Comparison of ENCODE assay signal across 11 cellular contexts in genomic region chr2:227308784-227309183, GRCh38. TPM values are rescaled to one million over a fixed set of nuclear protein-coding genes. Genes with fewer than 3 reads are reported as not detected.
DNase-seq lines count a peak whose midpoint lies in the region; ATAC-seq and TF ChIP-seq lines count a peak whose summit lies in the region.
"Had no signal": no experiment of that assay in that cellular context is flagged by ENCODE, and none has a peak within 500 bp of the region (broad histone marks: within the 10 kb centered on the region; RNA-seq: fewer than 3 reads in every experiment).

No MANE protein-coding gene starts in this region.

- no peak overlapping the region for H2BK5ac ChIP-seq in mesenchymal stem cell (ENCODE audit: low read depth, low read length, poor library complexity, severe bottlenecking)

- H3K18ac ChIP-seq in mesenchymal stem cell (ENCODE audit: low read depth in 1 of 2, low read length in 2 of 2) = no peak overlapping the region

- H3K9ac ChIP-seq in mesenchymal stem cell (ENCODE audit: low read length) = no peak overlapping the region

- no peak overlapping the region for H2BK12ac ChIP-seq in mesenchymal stem cell (ENCODE audit: low read length in 2 of 2)

- H3K23ac ChIP-seq in mesenchymal stem cell (ENCODE audit: low read length in 2 of 2) = no peak overlapping the region

- H3K27me3 ChIP-seq in transverse colon (no peaks in the 10 kb centered on the region), mesenchymal stem cell (ENCODE audit: control insufficient read depth in 1 of 2, insufficient read depth in 1 of 2, low read length in 2 of 2) (no peaks in the 10 kb centered on the region), adrenal gland (no peaks in the 10 kb centered on the region)

- no peak overlapping the region for H2AK5ac ChIP-seq in mesenchymal stem cell (ENCODE audit: low read length, severe bottlenecking)

- TF ChIP-seq POLR2A in transverse colon (IDR thresholded peaks at IDR 0.05) = no peak
- no peak for TF ChIP-seq POLR2A in adrenal gland (IDR thresholded peaks at IDR 0.05)

- no peaks in the 10 kb centered on the region for H3K79me1 ChIP-seq in mesenchymal stem cell (replicated peaks; ENCODE audit: low read length, poor library complexity, severe bottlenecking)

- no peak overlapping the region for H3K14ac ChIP-seq in mesenchymal stem cell (ENCODE audit: low read length in 2 of 2)

- no peak overlapping the region for H2BK120ac ChIP-seq in mesenchymal stem cell (ENCODE audit: low read depth, low read length)

- DNase-seq in GM03348 (ENCODE audit: low spot score) (peak; percentile 13), amniotic epithelial cell (ENCODE audit: low read depth) (peak; percentile 3), transverse colon (no peak), mesenchymal stem cell (no peak), adrenal gland (no peak)
- no peak for DNase-seq in activated naive CD4-positive, alpha-beta T cell treated with Interleukin-2 at 50 U/mL for 16 hours
- DNase-seq: activated T-cell treated with anti-CD3 and anti-CD28 coated beads, Interleukin-2, amount 50 U/mL, for 24 hours; cortex of kidney; NCI-H2227 treated with DMSO at 0.1 percent for 48 hours had no signal

- intact Hi-C loops in transverse colon (cut with DNase I; ENCODE audit: low total_unique reads) = no loop called here
- intact Hi-C loops in adrenal gland (cut with DNase I) = no loop called here

- no peak overlapping the region for H4K91ac ChIP-seq in mesenchymal stem cell (ENCODE audit: low read length)

- no peak overlapping the region for H4K8ac ChIP-seq in mesenchymal stem cell (ENCODE audit: low read length)

- ATAC-seq in GM19455 (IDR thresholded peaks at IDR 0.05; ENCODE audit: unreplicated experiment) (peak; percentile 91), HG02973 (IDR thresholded peaks at IDR 0.05; ENCODE audit: unreplicated experiment) (peak; percentile 89)

- no peak for TF ChIP-seq EP300 in transverse colon (IDR thresholded peaks at IDR 0.05; ENCODE audit: low read depth)

- no peak overlapping the region for H2BK15ac ChIP-seq in mesenchymal stem cell (ENCODE audit: low read depth, poor library complexity, severe bottlenecking)

- TF ChIP-seq CTCF in transverse colon (IDR thresholded peaks at IDR 0.05) (no peak), adrenal gland (IDR thresholded peaks at IDR 0.05) (no peak)

- H3K4me1 ChIP-seq in transverse colon = no peaks in the 10 kb centered on the region
- H3K4me1 ChIP-seq in mesenchymal stem cell (ENCODE audit: control insufficient read depth, insufficient read depth, low read depth, low read length) = peaks cover 4% of the 10 kb centered on the region
- no peaks in the 10 kb centered on the region for H3K4me1 ChIP-seq in adrenal gland (replicated peaks in 1 of 2)

- H3K36me3 ChIP-seq in transverse colon (no peaks in the 10 kb centered on the region), mesenchymal stem cell (ENCODE audit: control insufficient read depth in 1 of 2, insufficient read depth in 2 of 2, low read depth in 1 of 2, low read length in 2 of 2) (no peaks in the 10 kb centered on the region), adrenal gland (replicated peaks in 1 of 2) (peaks cover 0 to 5% of the 10 kb centered on the region in 2 donors)

- in situ Hi-C loops in transverse colon (cut with MboI; ENCODE audit: low pct_ligation_motif_present in 1 of 4, low pct_unique_long_range_greater_than_20kb in 1 of 4, low sequenced_read_pairs in 3 of 4) = no loop called here

- WGBS in transverse colon (ENCODE audit: low coverage in 1 of 2), 2 donors = 85 to 90% methylated on average over 3 to 4 of the region's 4 CpGs
- WGBS in mesenchymal stem cell = 95% methylated on average over 4 of the region's 4 CpGs
- 89 to 93% (median 91%) methylated on average over 4 of the region's 4 CpGs for WGBS in adrenal gland, 4 donors

- no peak overlapping the region for H2AFZ ChIP-seq in mesenchymal stem cell (ENCODE audit: low read depth, low read length)

- no peak overlapping the region for H3K4ac ChIP-seq in mesenchymal stem cell (ENCODE audit: low read depth in 1 of 2, low read length in 2 of 2)

- no peaks in the 10 kb centered on the region for H3K9me3 ChIP-seq in transverse colon
- H3K9me3 ChIP-seq in mesenchymal stem cell (ENCODE audit: control insufficient read depth, low read length) = no peaks in the 10 kb centered on the region
- H3K9me3 ChIP-seq in adrenal gland (replicated peaks in 1 of 3) = no peaks in the 10 kb centered on the region

- H3K27ac ChIP-seq in transverse colon (no peak overlapping the region), mesenchymal stem cell (ENCODE audit: low read length, poor library complexity, severe bottlenecking) (no peak overlapping the region), adrenal gland (no peak overlapping the region)

- H3K4me2 ChIP-seq in mesenchymal stem cell (ENCODE audit: low read length, poor library complexity, severe bottlenecking) = no peak overlapping the region

- no peak overlapping the region for H3K4me3 ChIP-seq in transverse colon
- no peak overlapping the region for H3K4me3 ChIP-seq in mesenchymal stem cell (ENCODE audit: insufficient read depth in 1 of 2, low read depth in 1 of 2, low read length in 2 of 2)
- H3K4me3 ChIP-seq in adrenal gland = no peak overlapping the region

RNA-seq across cellular contexts. Expression of gene MFF, which starts 16.3 kb away (rescaled TPM):
- total RNA-seq in transverse colon (100 to 1,000 TPM in 2 of 4 donors, 10 to 100 TPM in 2; 22.3 to 127 (median 103) TPM), adrenal gland (100 to 1,000 TPM in 4 of 8 donors, 10 to 100 TPM in 4; 58.0 to 128 (median 103) TPM)
- 80.3 TPM for polyA plus RNA-seq in mesenchymal stem cell (2013, experiment 1 of 2)
- polyA plus RNA-seq in mesenchymal stem cell (2013, experiment 2 of 2) = 80.6 TPM
- polyA plus RNA-seq in adrenal gland = 100 to 1,000 TPM in 2 of 3 donors, 10 to 100 TPM in 1; 97.1 to 113 (median 103) TPM

Comparison
In these comparisons a context has a peak if more than half of its experiments do, and no peak if none do; other contexts are left out.
1. DNase-seq: peak in GM03348 (single experiment) and amniotic epithelial cell (single experiment); none in transverse colon (single experiment), activated naive CD4-positive, alpha-beta T cell treated with Interleukin-2 at 50 U/mL for 16 hours (single experiment), mesenchymal stem cell (single experiment) and adrenal gland (0 of 7).